30 cellular contexts compared by ENCODE assay signal in genomic region chr4:2905544-2905943, GRCh38. TPM values are rescaled to one million over a fixed set of nuclear protein-coding genes. Genes with fewer than 3 reads are reported as not detected.
DNase-seq lines count a peak whose midpoint lies in the region; ATAC-seq and TF ChIP-seq lines count a peak whose summit lies in the region.
"Had no signal": no experiment of that assay in that cellular context is flagged by ENCODE, and none has a peak within 500 bp of the region (broad histone marks: within the 10 kb centered on the region; RNA-seq: fewer than 3 reads in every experiment).

No MANE protein-coding gene starts in this region.

- TF ChIP-seq CTCF in thyroid gland (IDR thresholded peaks at IDR 0.05) = no peak
- TF ChIP-seq CTCF in Peyer's patch (IDR thresholded peaks at IDR 0.05) = no peak

- no peaks in the 10 kb centered on the region for H3K4me1 ChIP-seq in thyroid gland
- peaks cover 0 to 5% (median 0%) of the 10 kb centered on the region in 4 donors for H3K4me1 ChIP-seq in Peyer's patch
- H3K4me1 ChIP-seq: left lung, sigmoid colon had no signal

- H3K36me3 ChIP-seq in thyroid gland (peaks cover 48 to 51% of the 10 kb centered on the region in 2 donors), Peyer's patch (peaks cover 0 to 95% (median 0%) of the 10 kb centered on the region in 3 donors)

- TF ChIP-seq POLR2A in thyroid gland (IDR thresholded peaks at IDR 0.05) = no peak
- TF ChIP-seq POLR2A in Peyer's patch (IDR thresholded peaks at IDR 0.05) = no peak

- H3K9me3 ChIP-seq in thyroid gland (no peaks in the 10 kb centered on the region), Peyer's patch (no peaks in the 10 kb centered on the region)
- H3K9me3 ChIP-seq: left lung, sigmoid colon, transverse colon had no signal

- no peaks in the 10 kb centered on the region for H3K27me3 ChIP-seq in thyroid gland
- H3K27me3 ChIP-seq in Peyer's patch = no peaks in the 10 kb centered on the region
- H3K27me3 ChIP-seq: left lung, sigmoid colon, transverse colon had no signal

- ATAC-seq in central memory CD8-positive, alpha-beta T cell (replicated peaks; ENCODE audit: extremely low read depth, poor library complexity, severe bottlenecking) = no peak
- no peak for ATAC-seq in naive thymus-derived CD8-positive, alpha-beta T cell
- no peak for ATAC-seq in HG02571 (IDR thresholded peaks at IDR 0.05; ENCODE audit: unreplicated experiment)
- ATAC-seq: left lung had no signal

- intact Hi-C loops in thyroid gland (cut with DNase I) = no loop called here

- no peaks in the 10 kb centered on the region for H3K27me3 Mint-ChIP-seq in activated T-cell treated with anti-CD3 and anti-CD28 coated beads, Interleukin-2, amount 50 U/mL, for 24 hours
- no peaks in the 10 kb centered on the region for H3K27me3 Mint-ChIP-seq in central memory CD8-positive, alpha-beta T cell
- H3K27me3 Mint-ChIP-seq in naive thymus-derived CD8-positive, alpha-beta T cell = no peaks in the 10 kb centered on the region

- peaks cover 94% of the 10 kb centered on the region for H3K36me3 Mint-ChIP-seq in activated T-cell treated with anti-CD3 and anti-CD28 coated beads, Interleukin-2, amount 50 U/mL, for 24 hours (ENCODE audit: low read depth)
- peaks cover 41% of the 10 kb centered on the region for H3K36me3 Mint-ChIP-seq in central memory CD8-positive, alpha-beta T cell (ENCODE audit: insufficient read depth)
- H3K36me3 Mint-ChIP-seq in naive thymus-derived CD8-positive, alpha-beta T cell = peaks cover 0 to 86% (median 24%) of the 10 kb centered on the region in 3 donors

- H3K4me3 Mint-ChIP-seq in activated T-cell treated with anti-CD3 and anti-CD28 coated beads, Interleukin-2, amount 50 U/mL, for 24 hours = no peak overlapping the region
- no peak overlapping the region for H3K4me3 Mint-ChIP-seq in central memory CD8-positive, alpha-beta T cell
- H3K4me3 Mint-ChIP-seq in naive thymus-derived CD8-positive, alpha-beta T cell = no peak overlapping the region
- H3K4me3 Mint-ChIP-seq: HFFc6 had no signal

- no peaks in the 10 kb centered on the region for H3K9me3 Mint-ChIP-seq in activated T-cell treated with anti-CD3 and anti-CD28 coated beads, Interleukin-2, amount 50 U/mL, for 24 hours
- H3K9me3 Mint-ChIP-seq in central memory CD8-positive, alpha-beta T cell = no peaks in the 10 kb centered on the region
- no peaks in the 10 kb centered on the region for H3K9me3 Mint-ChIP-seq in naive thymus-derived CD8-positive, alpha-beta T cell
- H3K9me3 Mint-ChIP-seq: HFFc6 had no signal

- peak overlapping the region; percentile 18 for H3K27ac Mint-ChIP-seq in activated T-cell treated with anti-CD3 and anti-CD28 coated beads, Interleukin-2, amount 50 U/mL, for 24 hours
- peak overlapping the region; percentile 90 for H3K27ac Mint-ChIP-seq in central memory CD8-positive, alpha-beta T cell (ENCODE audit: low read depth)
- peak overlapping the region; percentile 57 to 94 (median 82) for H3K27ac Mint-ChIP-seq in naive thymus-derived CD8-positive, alpha-beta T cell
- H3K27ac Mint-ChIP-seq: HFFc6 had no signal

- DNase-seq in activated T-cell treated with anti-CD3 and anti-CD28 coated beads, Interleukin-2, amount 50 U/mL, for 24 hours = no peak
- DNase-seq in activated T-cell treated with anti-CD3 and anti-CD28 coated beads, Interleukin-2, amount 50 U/mL, for 1 hour = no peak
- DNase-seq in ELR (ENCODE audit: low read depth) = peak; percentile 24
- no peak for DNase-seq in central memory CD8-positive, alpha-beta T cell (ENCODE audit: low spot score in 2 of 2)
- DNase-seq in naive thymus-derived CD8-positive, alpha-beta T cell = no peak
- DNase-seq in thyroid gland = no peak
- DNase-seq in Peyer's patch = no peak
- DNase-seq: activated CD4-positive, CD25-positive, alpha-beta regulatory T cell; AML-193; aorta; DMS 273 treated with DMSO at 0.1 percent for 48 hours; HFFc6; hypothalamus; KG1; left lung; mesendoderm; NCI-H1105; NCI-H187 treated with DMSO at 0.1 percent for 48 hours; NCI-H2171; NCI-H82; occipital lobe; SIG-M5; sigmoid colon; stimulated activated CD4-positive, alpha-beta T cell treated with anti-CD3 and anti-CD28 coated beads, Interleukin-12 subunit alpha, Interleukin-12 subunit beta, amount 100 ng/mL, for 4 hours; stimulated activated CD4-positive, alpha-beta T cell treated with anti-CD3 and anti-CD28 coated beads, Interleukin-2, amount 100 ng/mL, for 48 hours; SW 1271; transverse colon had no signal

- POLR2A ChIA-PET in naive thymus-derived CD8-positive, alpha-beta T cell (lab: Charles Lee) = interaction anchor here (0.8 to 1.0 kb wide), 2 partner anchors 18 to 142 kb away, joined by 3 to 4 read pairs; no protein-coding TSS in a partner anchor

- H3K27ac ChIP-seq in thyroid gland = no peak overlapping the region
- no peak overlapping the region for H3K27ac ChIP-seq in Peyer's patch
- H3K27ac ChIP-seq: epithelial cell of prostate, HL-60, sigmoid colon, transverse colon had no signal

- H3K4me1 Mint-ChIP-seq in activated T-cell treated with anti-CD3 and anti-CD28 coated beads, Interleukin-2, amount 50 U/mL, for 24 hours (ENCODE audit: low read depth) = peaks cover 33% of the 10 kb centered on the region
- H3K4me1 Mint-ChIP-seq in central memory CD8-positive, alpha-beta T cell = peaks cover 25% of the 10 kb centered on the region
- peaks cover 16 to 37% (median 26%) of the 10 kb centered on the region in 4 donors for H3K4me1 Mint-ChIP-seq in naive thymus-derived CD8-positive, alpha-beta T cell

- WGBS in thyroid gland, 2 donors = 94 to 96% methylated on average over 13 of the region's 13 CpGs

- H3K4me3 ChIP-seq in thyroid gland (replicated peaks in 1 of 3) = no peak overlapping the region
- no peak overlapping the region for H3K4me3 ChIP-seq in Peyer's patch
- H3K4me3 ChIP-seq: left lung, sigmoid colon, transverse colon had no signal

RNA-seq across cellular contexts. Expression of gene NOP14, which starts 57.7 kb away (rescaled TPM):
- total RNA-seq in naive thymus-derived CD8-positive, alpha-beta T cell = 10 to 100 TPM; 46.1 to 47.8 TPM
- polyA plus RNA-seq in naive thymus-derived CD8-positive, alpha-beta T cell = 10 to 100 TPM; 10.8 to 31.8 (median 21.8) TPM
- total RNA-seq in thyroid gland = 10 to 100 TPM; 18.4 to 24.8 (median 19.3) TPM
- 10 to 100 TPM; 13.0 to 76.7 (median 18.6) TPM for total RNA-seq in Peyer's patch

RNA-seq across cellular contexts. Expression of gene GRK4, which starts 57.8 kb away (rescaled TPM):
- total RNA-seq in naive thymus-derived CD8-positive, alpha-beta T cell = 1 to 10 TPM; 3.7 to 6.0 TPM
- polyA plus RNA-seq in naive thymus-derived CD8-positive, alpha-beta T cell = 1 to 10 TPM in 1 of 3 donors, under 1 TPM in 2; 0.87 to 1.5 (median 0.90) TPM
- total RNA-seq in thyroid gland (10 to 100 TPM in 1 of 4 donors, 1 to 10 TPM in 3; 7.6 to 10.8 (median 9.1) TPM), Peyer's patch (10 to 100 TPM in 1 of 4 donors, 1 to 10 TPM in 2, under 1 TPM in 1; 0.95 to 17.3 (median 1.5) TPM)

Comparison
In these comparisons a context has a peak if more than half of its experiments do, and no peak if none do; other contexts are left out.
1. H3K27ac Mint-ChIP-seq: peak in every context shown above with its lines; median percentile 90 in central memory CD8-positive, alpha-beta T cell; 82 in naive thymus-derived CD8-positive, alpha-beta T cell; 18 in activated T-cell treated with anti-CD3 and anti-CD28 coated beads, Interleukin-2, amount 50 U/mL, for 24 hours.